In genomic region chr5:150895431-150896428, GRCh38 we compare ENCODE assay signal across 4 cellular contexts.
TF ChIP-seq lines count a peak whose summit lies in the region.

No MANE protein-coding gene starts in this region.

TF ChIP-seq in A549, 52 proteins besides CTCF, POLR2A, EP300 and RAD21:
- no peak for TF ChIP-seq CEBPB (IDR thresholded peaks at IDR 0.05)
- no peak for TF ChIP-seq RCOR1 (IDR thresholded peaks at IDR 0.05; ENCODE audit: low read depth, low read length)
- no peak for TF ChIP-seq NFE2L2 (conservative IDR thresholded peaks at IDR 0.05; ENCODE audit: low read length)
- no peak for TF ChIP-seq ZNF302 (CRISPR knock-in tag; IDR thresholded peaks at IDR 0.05)
- peak; percentile 10; the same call in 1 of the 2 replicates for TF ChIP-seq GATA3 (IDR thresholded peaks at IDR 0.05; ENCODE audit: borderline replicate concordance)
- TF ChIP-seq SMC3 (IDR thresholded peaks at IDR 0.05), result no peak
- no peak for TF ChIP-seq PBX3 (IDR thresholded peaks at IDR 0.05)

TF ChIP-seq in HCT116, 20 proteins besides CTCF, POLR2A, EP300 and RAD21:
- TF ChIP-seq ZNF274 (IDR thresholded peaks at IDR 0.05; ENCODE audit: low read depth, low read length), result peak; percentile 86
- TF ChIP-seq ZFX (IDR thresholded peaks at IDR 0.05), result no peak

TF ChIP-seq in GM12878, 131 proteins besides CTCF, POLR2A, EP300 and RAD21:
- TF ChIP-seq STAT1 (conservative IDR thresholded peaks at IDR 0.05) (no peak), CBX5 (IDR thresholded peaks at IDR 0.05; ENCODE audit: low read depth) (0 out of 2 replicates have a peak, but pooled peaks have one; percentile 15), SIN3A (IDR thresholded peaks at IDR 0.05; ENCODE audit: low read depth, low read length) (no peak)
TF ChIP-seq in GM12878: peak in this region for 1.

TF ChIP-seq in liver, 16 proteins besides CTCF, POLR2A, EP300 and RAD21:
- no peak for TF ChIP-seq HNF4A (conservative IDR thresholded peaks at IDR 0.05)
